Comparison of ENCODE assay signal across 16 cellular contexts in the genomic region with DNA sequence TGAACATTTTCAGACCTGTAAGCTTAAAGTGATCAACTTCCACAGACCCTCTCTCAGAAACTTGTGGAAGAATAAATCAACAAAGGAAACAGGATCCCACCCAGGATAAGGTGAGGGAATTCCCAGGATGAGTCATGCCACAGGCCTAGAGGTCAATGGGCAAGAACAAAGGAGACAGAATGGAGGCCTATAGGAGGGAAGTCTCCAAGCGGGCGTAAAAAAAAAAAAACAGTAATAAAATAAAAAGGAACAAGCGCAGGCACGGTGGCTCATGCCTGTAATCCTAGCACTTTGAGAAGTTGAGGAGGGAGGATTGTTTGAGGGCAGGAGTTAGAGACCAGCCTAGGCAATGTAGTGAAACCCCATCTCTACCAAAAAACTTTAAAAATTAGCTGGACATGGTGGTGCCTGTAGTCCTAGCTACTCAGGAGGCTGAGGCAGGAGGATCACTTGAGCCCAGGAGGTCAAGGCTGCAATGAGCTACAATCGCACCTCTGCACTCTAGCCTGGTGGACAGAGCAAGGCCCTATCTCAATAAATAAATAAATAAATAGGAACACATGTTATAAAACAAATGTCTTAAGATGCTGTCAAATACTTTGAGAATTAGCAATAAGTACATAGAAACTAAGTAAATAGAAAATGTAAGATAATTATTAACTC. TPM values are rescaled to one million over a fixed set of nuclear protein-coding genes. Genes with fewer than 3 reads are reported as not detected.
DNase-seq lines count a peak whose midpoint lies in the region; TF ChIP-seq lines count a peak whose summit lies in the region.
"Had no signal": no experiment of that assay in that cellular context is flagged by ENCODE, and none has a peak within 500 bp of the region (broad histone marks: within the 10 kb centered on the region; RNA-seq: fewer than 3 reads in every experiment).

No MANE protein-coding gene starts in this region.

- CTCF ChIA-PET in HEK293T (lab: Yijun Ruan, JAX), result no interaction called here

- peaks cover 54% of the 10 kb centered on the region for H3K4me1 ChIP-seq in stomach smooth muscle (ENCODE audit: control insufficient read depth, insufficient read depth, low read length)

- H3K27ac ChIP-seq in stomach smooth muscle (ENCODE audit: low read length), result peak overlapping the region; percentile 67
- H3K27ac ChIP-seq: C4-2B, cardiac muscle cell, prostate gland, VCaP had no signal

- DNase-seq in HEK293T (ENCODE audit: extremely low spot score) (no peak), SW480 (ENCODE audit: low spot score) (peak; percentile 87), kidney epithelial cell (ENCODE audit: low read depth) (peak; percentile 58), SHP77 (lab: John Stamatoyannopoulos, UW) (no peak), SK-N-DZ (ENCODE audit: low spot score) (no peak)
- no peak for DNase-seq in activated CD8-positive, alpha-beta memory T cell treated with anti-CD3 and anti-CD28 coated beads for 24 hours
- DNase-seq: activated naive CD4-positive, alpha-beta T cell treated with anti-CD3 and anti-CD28 coated beads, Interleukin-2, amount 10 ng/mL, durations not matched to agents 7 days and 5 days; endodermal cell; gastrocnemius medialis; NCI-H226 had no signal

- TF ChIP-seq CTCF in kidney epithelial cell (IDR thresholded peaks at IDR 0.05; ENCODE audit: insufficient read depth, low read length, poor library complexity, severe bottlenecking), result no peak

- H3K9me3 ChIP-seq in stomach smooth muscle (ENCODE audit: control insufficient read depth in 2 of 2, low read length in 2 of 2), result peaks cover 0 to 2% of the 10 kb centered on the region in 2 donors
- H3K9me3 ChIP-seq: gastrocnemius medialis, prostate gland had no signal

- H3K36me3 ChIP-seq in kidney epithelial cell (ENCODE audit: control insufficient read depth, insufficient read depth, low read length), result no peaks in the 10 kb centered on the region
- peaks cover 0 to 6% of the 10 kb centered on the region in 2 donors for H3K36me3 ChIP-seq in stomach smooth muscle (ENCODE audit: control insufficient read depth in 2 of 2, insufficient read depth in 2 of 2, low read length in 2 of 2)
- H3K36me3 ChIP-seq: cardiac muscle cell, gastrocnemius medialis, prostate gland had no signal

- POLR2A ChIA-PET in HEK293T (lab: Yijun Ruan, JAX), result no interaction called here

- no peaks in the 10 kb centered on the region for H3K27me3 ChIP-seq in kidney epithelial cell (ENCODE audit: control insufficient read depth, insufficient read depth, low read length)
- no peaks in the 10 kb centered on the region for H3K27me3 ChIP-seq in stomach smooth muscle (ENCODE audit: control insufficient read depth in 1 of 2, insufficient read depth in 2 of 2, low read length in 2 of 2)
- H3K27me3 ChIP-seq: cardiac muscle cell, gastrocnemius medialis had no signal

- H3K9ac ChIP-seq in stomach smooth muscle (ENCODE audit: low read length in 2 of 2), result no peak overlapping the region

- H3K4me3 ChIP-seq in kidney epithelial cell (ENCODE audit: low read depth, low read length), result no peak overlapping the region
- H3K4me3 ChIP-seq in stomach smooth muscle (ENCODE audit: low read length in 2 of 2), result peak overlapping the region in 1 of 2 donors; percentile 20
- H3K4me3 ChIP-seq: cardiac muscle cell, gastrocnemius medialis, prostate gland had no signal

TF ChIP-seq in HEK293T, 16 proteins besides CTCF, POLR2A, EP300 and RAD21:
- no peak for TF ChIP-seq ARNT (IDR thresholded peaks at IDR 0.05)
- TF ChIP-seq ZNF384 (IDR thresholded peaks at IDR 0.05), result peak; percentile 73

RNA-seq across cellular contexts. Expression of a gene that starts 8.4 kb away (rescaled TPM):
- 4.0 and 4.9 TPM in 2 replicates for total RNA-seq in kidney epithelial cell
- polyA plus RNA-seq in SK-N-DZ (2014; cell fraction: cytosol; rRNA removed), result 11.6 and 14.4 TPM in 2 replicates
- 13.0 and 21.5 TPM in 2 replicates for polyA plus RNA-seq in SK-N-DZ (2014; cell fraction: nucleus; rRNA removed)
- total RNA-seq: G401 had no signal

Comparison
In these comparisons a context has a peak if more than half of its experiments do, and no peak if none do; other contexts are left out.
1. DNase-seq: peak in SW480 (single experiment) and kidney epithelial cell (single experiment); none in HEK293T (single experiment), SHP77 (0 of 2), activated CD8-positive, alpha-beta memory T cell treated with anti-CD3 and anti-CD28 coated beads for 24 hours (single experiment) and SK-N-DZ (single experiment).